ENCODE assay signal across 9 cellular contexts in genomic region chr17:29178750-29179231, GRCh38. TPM values are rescaled to one million over a fixed set of nuclear protein-coding genes. Genes with fewer than 3 reads are reported as not detected.
DNase-seq lines count a peak whose midpoint lies in the region; ATAC-seq and TF ChIP-seq lines count a peak whose summit lies in the region.
"Had no signal": no experiment of that assay in that cellular context is flagged by ENCODE, and none has a peak within 500 bp of the region (broad histone marks: within the 10 kb centered on the region; RNA-seq: fewer than 3 reads in every experiment).

No MANE protein-coding gene starts in this region.

- WGBS in stomach, 5 donors: 18 to 27% (median 26%) methylated on average over 8 of the region's 8 CpGs

- no peak overlapping the region for H3K4me3 ChIP-seq in adipocyte (ENCODE audit: low read length)
- H3K4me3 ChIP-seq in stomach: peak overlapping the region; percentile 60 to 66 (median 63)

- H3K27ac ChIP-seq in layer of hippocampus (ENCODE audit: low read depth, low read length): peak overlapping the region; percentile 35
- peak overlapping the region; percentile 81 to 94 (median 92) for H3K27ac ChIP-seq in stomach
- H3K27ac ChIP-seq: SJSA1 had no signal

- no peak for TF ChIP-seq EP300 in stomach (IDR thresholded peaks at IDR 0.05)

- H3K9me3 ChIP-seq in adipocyte (ENCODE audit: control insufficient read depth, low read length) (no peaks in the 10 kb centered on the region), stomach (no peaks in the 10 kb centered on the region)
- H3K9me3 ChIP-seq: SJSA1 had no signal

- no peaks in the 10 kb centered on the region for H3K27me3 ChIP-seq in adipocyte (replicated peaks; ENCODE audit: control insufficient read depth, insufficient read depth, low read length)
- H3K27me3 ChIP-seq in layer of hippocampus (ENCODE audit: control insufficient read depth, insufficient read depth, low read length): no peaks in the 10 kb centered on the region
- H3K27me3 ChIP-seq in stomach: no peaks in the 10 kb centered on the region
- H3K27me3 ChIP-seq: SJSA1 had no signal

- intact Hi-C loops in stomach (cut with DNase I; ENCODE audit: low total_unique reads): no loop called here

- DNase-seq in DMS153 (lab: John Stamatoyannopoulos, UW) (peak; percentile 20), DMS153 treated with DMSO at 0.1 percent for 48 hours (lab: John Stamatoyannopoulos, UW; ENCODE audit: unreplicated experiment) (no peak), adipocyte (ENCODE audit: low read depth) (peak; percentile 17), stomach (peak; percentile 68), AML-193 (lab: John Stamatoyannopoulos, UW) (no peak)

- H3K4me1 ChIP-seq in adipocyte (ENCODE audit: control insufficient read depth, insufficient read depth, low read length): peaks cover 25% of the 10 kb centered on the region
- peaks cover 45 to 59% (median 55%) of the 10 kb centered on the region in 4 donors for H3K4me1 ChIP-seq in stomach

- H3K9ac ChIP-seq in adipocyte (ENCODE audit: low read length): no peak overlapping the region

- ATAC-seq in HG03432 (IDR thresholded peaks at IDR 0.05; ENCODE audit: unreplicated experiment) (no peak), GM18870 (IDR thresholded peaks at IDR 0.05; ENCODE audit: unreplicated experiment) (no peak)

- no peak for TF ChIP-seq POLR2A in stomach (IDR thresholded peaks at IDR 0.05)

- TF ChIP-seq CTCF in stomach (IDR thresholded peaks at IDR 0.05): no peak

- no peaks in the 10 kb centered on the region for H3K36me3 ChIP-seq in adipocyte (ENCODE audit: control insufficient read depth, insufficient read depth, low read length, severe bottlenecking)
- H3K36me3 ChIP-seq in stomach: no peaks in the 10 kb centered on the region

RNA-seq across cellular contexts. Expression of gene MYO18A, which starts 1.4 kb away (rescaled TPM):
- total RNA-seq in stomach: 100 to 1,000 TPM in 3 of 5 donors, 10 to 100 TPM in 2; 42.8 to 305 (median 121) TPM
- 10 to 100 TPM; 16.5 to 30.3 (median 28.2) TPM for polyA plus RNA-seq in stomach

Comparison
In these comparisons a context has a peak if more than half of its experiments do, and no peak if none do; other contexts are left out.
1. DNase-seq: peak in DMS153 (single experiment), adipocyte (single experiment) and stomach (single experiment); none in DMS153 treated with DMSO at 0.1 percent for 48 hours (single experiment) and AML-193 (0 of 2).